Comparison of ENCODE assay signal across 31 cellular contexts in genomic region chr10:130983749-130984148, GRCh38.
"Had no signal": no experiment of that assay in that cellular context is flagged by ENCODE, and none has a peak within 500 bp of the region (broad histone marks: within the 10 kb centered on the region; RNA-seq: fewer than 3 reads in every experiment).

No MANE protein-coding gene starts in this region.

- H3K9me3 Mint-ChIP-seq: activated CD4-positive, alpha-beta T cell treated with anti-CD3 and anti-CD28 coated beads, Interleukin-2, amount 10 ng/mL, durations not matched to agents 24 days and 14 days; activated T-helper 1 cell treated with anti-CD3 and anti-CD28 coated beads, Interleukin-12 subunit alpha, Interleukin-12 subunit beta, Interleukin-2, Interleukin-4 antibody, amounts not matched to agents 30 ng/mL and 10 ng/mL and 1 ng/mL, durations not matched to agents 14 hours and 24 hours and 36 hours had no signal

- H3K27me3 ChIP-seq: adrenal gland, body of pancreas had no signal

- H3K36me3 ChIP-seq: adrenal gland had no signal

- H3K36me3 Mint-ChIP-seq: activated CD4-positive, alpha-beta memory T cell treated with anti-CD3 and anti-CD28 coated beads for 36 hours; activated CD8-positive, alpha-beta memory T cell treated with anti-CD3 and anti-CD28 coated beads, Interleukin-2, amount 10 ng/mL, durations not matched to agents 7 days and 5 days; activated naive CD8-positive, alpha-beta T cell had no signal

- H3K4me1 Mint-ChIP-seq: activated CD4-positive, alpha-beta T cell treated with anti-CD3 and anti-CD28 coated beads for 36 hours; activated CD4-positive, alpha-beta T cell treated with anti-CD3 and anti-CD28 coated beads, Interleukin-2, amount 10 ng/mL, durations not matched to agents 24 days and 14 days; activated CD8-positive, alpha-beta memory T cell treated with anti-CD3 and anti-CD28 coated beads, Interleukin-2, amount 10 ng/mL, durations not matched to agents 7 days and 5 days; activated naive CD8-positive, alpha-beta T cell treated with anti-CD3 and anti-CD28 coated beads, Interleukin-2, amount 50 U/mL, for 24 hours; T-helper 17 cell had no signal

- H3K4me3 ChIP-seq: adrenal gland, body of pancreas had no signal

- ATAC-seq: activated CD4-positive, alpha-beta T cell treated with anti-CD3 and anti-CD28 coated beads for 36 hours; activated CD8-positive, alpha-beta memory T cell treated with anti-CD3 and anti-CD28 coated beads, Interleukin-2, amount 10 ng/mL, durations not matched to agents 7 days and 5 days; activated CD8-positive, alpha-beta T cell treated with anti-CD3 and anti-CD28 coated beads, Interleukin-2, amount 10 ng/mL, durations not matched to agents 7 days and 5 days; activated naive CD8-positive, alpha-beta T cell treated with anti-CD3 and anti-CD28 coated beads, Interleukin-2, amount 50 U/mL, for 24 hours; body of pancreas; effector memory CD8-positive, alpha-beta T cell; T-helper 17 cell had no signal

- H3K27me3 Mint-ChIP-seq: activated CD4-positive, alpha-beta memory T cell treated with anti-CD3 and anti-CD28 coated beads for 36 hours; activated CD4-positive, alpha-beta T cell treated with anti-CD3 and anti-CD28 coated beads for 36 hours; activated CD4-positive, alpha-beta T cell treated with anti-CD3 and anti-CD28 coated beads, Interleukin-2, amount 10 ng/mL, durations not matched to agents 24 days and 14 days; activated CD8-positive, alpha-beta memory T cell treated with anti-CD3 and anti-CD28 coated beads, Interleukin-2, amount 10 ng/mL, durations not matched to agents 7 days and 5 days; activated naive CD8-positive, alpha-beta T cell; activated naive CD8-positive, alpha-beta T cell treated with anti-CD3 and anti-CD28 coated beads, Interleukin-2, amount 50 U/mL, for 24 hours had no signal

- H3K27ac ChIP-seq: adrenal gland, body of pancreas, epithelial cell of prostate had no signal

- DNase-seq: activated CD4-positive, alpha-beta memory T cell treated with anti-CD3 and anti-CD28 coated beads for 36 hours; activated CD4-positive, alpha-beta T cell treated with anti-CD3 and anti-CD28 coated beads for 36 hours; activated CD4-positive, alpha-beta T cell treated with anti-CD3 and anti-CD28 coated beads, Interleukin-2, amount 10 ng/mL, durations not matched to agents 24 days and 14 days; activated CD4-positive, CD25-positive, alpha-beta regulatory T cell; activated CD4-positive, CD25-positive, alpha-beta regulatory T cell treated with anti-CD3 and anti-CD28 coated beads, Interleukin-2, amount 50 U/mL, for 72 hours; activated CD8-positive, alpha-beta memory T cell treated with anti-CD3 and anti-CD28 coated beads, Interleukin-2, amount 50 U/mL, for 4 hours; activated CD8-positive, alpha-beta T cell treated with anti-CD3 and anti-CD28 coated beads, Interleukin-2, amount 10 ng/mL, durations not matched to agents 7 days and 5 days; activated effector memory CD4-positive, alpha-beta T cell treated with anti-CD3 and anti-CD28 coated beads, Interleukin-2, amount 50 U/mL, for 16 hours; activated naive CD4-positive, alpha-beta T cell treated with anti-CD3 and anti-CD28 coated beads, Interleukin-2, amount 50 U/mL, for 16 hours; activated naive CD8-positive, alpha-beta T cell treated with anti-CD3 and anti-CD28 coated beads, Interleukin-2, amount 50 U/mL, for 24 hours; activated T-cell treated with anti-CD3 and anti-CD28 coated beads, Interleukin-2, amount 50 U/mL, for 1 hour; activated T-cell treated with anti-CD3 and anti-CD28 coated beads, Interleukin-2, amount 50 U/mL, for 48 hours; amygdala; aorta; body of pancreas; caudate nucleus; cortex of kidney; dermis blood vessel endothelial cell; effector CD4-positive, alpha-beta T cell; effector memory CD8-positive, alpha-beta T cell; foreskin fibroblast; T-helper 1 cell; T-helper 17 cell; T1000 had no signal

- H3K4me3 Mint-ChIP-seq: activated CD4-positive, alpha-beta memory T cell treated with anti-CD3 and anti-CD28 coated beads for 36 hours; activated CD4-positive, alpha-beta T cell treated with anti-CD3 and anti-CD28 coated beads for 36 hours; activated CD4-positive, alpha-beta T cell treated with anti-CD3 and anti-CD28 coated beads, Interleukin-2, amount 10 ng/mL, durations not matched to agents 24 days and 14 days; activated CD8-positive, alpha-beta memory T cell treated with anti-CD3 and anti-CD28 coated beads, Interleukin-2, amount 10 ng/mL, durations not matched to agents 7 days and 5 days; activated CD8-positive, alpha-beta T cell treated with anti-CD3 and anti-CD28 coated beads, Interleukin-2, amount 10 ng/mL, durations not matched to agents 7 days and 5 days; activated naive CD8-positive, alpha-beta T cell; activated naive CD8-positive, alpha-beta T cell treated with anti-CD3 and anti-CD28 coated beads, Interleukin-2, amount 50 U/mL, for 24 hours; activated T-helper 1 cell treated with anti-CD3 and anti-CD28 coated beads, Interleukin-12 subunit alpha, Interleukin-12 subunit beta, Interleukin-2, Interleukin-4 antibody, amounts not matched to agents 30 ng/mL and 10 ng/mL and 1 ng/mL, durations not matched to agents 14 hours and 24 hours and 36 hours; effector memory CD8-positive, alpha-beta T cell; T-helper 17 cell; T-helper 2 cell treated with Interferon-gamma antibody and Interleukin-4, amounts not matched to agents 5 μg/mL and 100 μg/mL, for 36 hours had no signal

- H3K9me3 ChIP-seq: adrenal gland had no signal

- H3K4me1 ChIP-seq: adrenal gland, body of pancreas had no signal

- H3K27ac Mint-ChIP-seq: activated CD4-positive, alpha-beta memory T cell treated with anti-CD3 and anti-CD28 coated beads for 36 hours; activated CD4-positive, alpha-beta T cell treated with anti-CD3 and anti-CD28 coated beads for 36 hours; activated CD4-positive, alpha-beta T cell treated with anti-CD3 and anti-CD28 coated beads, Interleukin-2, amount 10 ng/mL, durations not matched to agents 24 days and 14 days; activated CD8-positive, alpha-beta memory T cell treated with anti-CD3 and anti-CD28 coated beads, Interleukin-2, amount 10 ng/mL, durations not matched to agents 7 days and 5 days; activated CD8-positive, alpha-beta T cell treated with anti-CD3 and anti-CD28 coated beads, Interleukin-2, amount 10 ng/mL, durations not matched to agents 7 days and 5 days; activated naive CD8-positive, alpha-beta T cell; activated naive CD8-positive, alpha-beta T cell treated with anti-CD3 and anti-CD28 coated beads, Interleukin-2, amount 50 U/mL, for 24 hours; activated T-helper 1 cell treated with anti-CD3 and anti-CD28 coated beads, Interleukin-12 subunit alpha, Interleukin-12 subunit beta, Interleukin-2, Interleukin-4 antibody, amounts not matched to agents 30 ng/mL and 10 ng/mL and 1 ng/mL, durations not matched to agents 14 hours and 24 hours and 36 hours; activated T-helper 2 cell treated with anti-CD3 and anti-CD28 coated beads, Interferon-gamma antibody, Interleukin-2, Interleukin-4, amounts not matched to agents 10 μg/mL and 5 μg/mL and 100 μg/mL, durations not matched to agents 14 hours and 24 hours and 36 hours; effector memory CD8-positive, alpha-beta T cell; T-helper 17 cell; T-helper 2 cell treated with Interferon-gamma antibody and Interleukin-4, amounts not matched to agents 5 μg/mL and 100 μg/mL, for 36 hours had no signal
